1 cellular context compared by ENCODE assay signal in genomic region chr9:128656416-128657343, GRCh38.
TF ChIP-seq lines count a peak whose summit lies in the region.

DYNC2I2 (minus strand) TSS chr9:128656847; CDS start chr9:128656726, 121 bp downstream.

TF ChIP-seq in K562, 482 proteins besides CTCF, POLR2A, EP300 and RAD21 (continued from another document and continues in another):
- peak; percentile 97 to 99 for TF ChIP-seq TEAD1 (CRISPR knock-in tag; IDR thresholded peaks at IDR 0.05)
- TF ChIP-seq ZNF165 (CRISPR knock-in tag; IDR thresholded peaks at IDR 0.05; ENCODE audit: borderline replicate concordance), result peak; percentile 84; the same call in 1 of the 2 replicates
- TF ChIP-seq MECOM (CRISPR knock-in tag; IDR thresholded peaks at IDR 0.05), result no peak
- TF ChIP-seq STAG1 (CRISPR knock-in tag; IDR thresholded peaks at IDR 0.05; ENCODE audit: borderline replicate concordance), result no peak
- TF ChIP-seq SMARCB1 (IDR thresholded peaks at IDR 0.05; ENCODE audit: insufficient read length, low read depth), result no peak
- TF ChIP-seq NR2C2 (CRISPR knock-in tag; IDR thresholded peaks at IDR 0.05), result peak; percentile 98
- peak; percentile 100 for TF ChIP-seq NR2C2 (tag; IDR thresholded peaks at IDR 0.05)
- TF ChIP-seq MEF2A (IDR thresholded peaks at IDR 0.05; ENCODE audit: control insufficient read depth, low read depth, low read length), result 0 out of 2 replicates have a peak, but pooled peaks have one; percentile 1
- no peak; the same call in 1 of the 2 replicates for TF ChIP-seq CBFA2T3 (IDR thresholded peaks at IDR 0.05)
- TF ChIP-seq SMARCA4 (IDR thresholded peaks at IDR 0.05), result no peak; the same call in 1 of the 2 replicates
- TF ChIP-seq PKNOX1 (IDR thresholded peaks at IDR 0.05), result peak; percentile 52
- TF ChIP-seq CBX3 (IDR thresholded peaks at IDR 0.05; ENCODE audit: borderline replicate concordance in 1 of 2, low read length in 2 of 2), result peak in 1 of 2 experiments; percentile 84; a peak in 2 of 3 replicates
- TF ChIP-seq ZEB2 (IDR thresholded peaks at IDR 0.05), result peak; percentile 27; the same call in 1 of the 2 replicates
- no peak for TF ChIP-seq IRF2 (CRISPR knock-in tag; IDR thresholded peaks at IDR 0.05)
- peak; percentile 76 for TF ChIP-seq HMGN3 (IDR thresholded peaks at IDR 0.05; ENCODE audit: borderline replicate concordance, extremely low read depth, insufficient read length, low read depth, low read length)
- TF ChIP-seq ZNF785 (CRISPR knock-in tag; IDR thresholded peaks at IDR 0.05), result no peak
- peak; percentile 81 for TF ChIP-seq TAF1 (IDR thresholded peaks at IDR 0.05; ENCODE audit: control insufficient read depth, extremely low read depth, insufficient read depth, low read length, severe bottlenecking)
- TF ChIP-seq POLR2G (IDR thresholded peaks at IDR 0.05; ENCODE audit: low read depth, low read length), result peak; percentile 99
- TF ChIP-seq THRB (CRISPR knock-in tag; conservative IDR thresholded peaks at IDR 0.05), result peak; percentile 97
- peak; percentile 98 for TF ChIP-seq CTBP1 (IDR thresholded peaks at IDR 0.05; ENCODE audit: borderline replicate concordance)
- TF ChIP-seq ZBTB1 (CRISPR knock-in tag; IDR thresholded peaks at IDR 0.05; ENCODE audit: borderline replicate concordance, low read depth), result peak; percentile 95
- TF ChIP-seq HNRNPLL (IDR thresholded peaks at IDR 0.05; ENCODE audit: low read depth, low read length, poor library complexity, severe bottlenecking), result peak; percentile 93
- TF ChIP-seq ZBED1 (IDR thresholded peaks at IDR 0.05), result peak; percentile 78
- TF ChIP-seq NCOA4 (IDR thresholded peaks at IDR 0.05; ENCODE audit: partially characterized antibody), result no peak
- TF ChIP-seq E2F6 (IDR thresholded peaks at IDR 0.05; ENCODE audit: borderline replicate concordance in 1 of 2, extremely low read depth in 1 of 2, insufficient read depth in 1 of 2, insufficient read length in 1 of 2, low read depth in 1 of 2, low read length in 1 of 2, poor library complexity in 1 of 2, severe bottlenecking in 1 of 2), result peak; percentile 94 to 95
- peak in 1 of 2 experiments; percentile 39; a peak in 2 of 4 replicates for TF ChIP-seq ARNT (IDR thresholded peaks at IDR 0.05)
- peak; percentile 99 for TF ChIP-seq KLF13 (tag; IDR thresholded peaks at IDR 0.05; ENCODE audit: borderline replicate concordance, low read depth)
- peak; percentile 84 to 88 for TF ChIP-seq NRF1 (conservative IDR thresholded peaks at IDR 0.05 in 1 of 2, IDR thresholded peaks at IDR 0.05 in 1 of 2)
- no peak; the same call in 1 of the 2 replicates for TF ChIP-seq ZSCAN29 (IDR thresholded peaks at IDR 0.05)
- TF ChIP-seq ZC3H8 (IDR thresholded peaks at IDR 0.05), result peak; percentile 85; the same call in 1 of the 2 replicates
- TF ChIP-seq ZNF12 (CRISPR knock-in tag; IDR thresholded peaks at IDR 0.05), result no peak
- peak; percentile 99 for TF ChIP-seq ZNF197 (CRISPR knock-in tag; IDR thresholded peaks at IDR 0.05; ENCODE audit: low read depth)
- TF ChIP-seq KLF6 (CRISPR knock-in tag; IDR thresholded peaks at IDR 0.05; ENCODE audit: borderline replicate concordance), result peak; percentile 94
- peak; percentile 93 for TF ChIP-seq ZNF589 (CRISPR knock-in tag; IDR thresholded peaks at IDR 0.05; ENCODE audit: low read depth)
- no peak for TF ChIP-seq CBFA2T2 (conservative IDR thresholded peaks at IDR 0.05)
- peak; percentile 40; the same call in 1 of the 2 replicates for TF ChIP-seq TCFL5 (CRISPR knock-in tag; conservative IDR thresholded peaks at IDR 0.05)
- TF ChIP-seq BRF1 (IDR thresholded peaks at IDR 0.05; ENCODE audit: borderline replicate concordance, extremely low read depth, insufficient read length), result no peak
- TF ChIP-seq GABPA (tag; conservative IDR thresholded peaks at IDR 0.05; ENCODE audit: low read depth), result peak; percentile 89
- 0 out of 2 replicates have a peak, but pooled peaks have one; percentile 34 for TF ChIP-seq ZNF436 (CRISPR knock-in tag; IDR thresholded peaks at IDR 0.05)
- peak; percentile 97 for TF ChIP-seq MTA1 (IDR thresholded peaks at IDR 0.05; ENCODE audit: borderline replicate concordance)
- peak; percentile 91 for TF ChIP-seq SMAD4 (CRISPR knock-in tag; conservative IDR thresholded peaks at IDR 0.05)
- peak; percentile 84 for TF ChIP-seq CREB3L1 (IDR thresholded peaks at IDR 0.05; ENCODE audit: borderline replicate concordance, low read depth)
- no peak for TF ChIP-seq COPS2 (conservative IDR thresholded peaks at IDR 0.05)
- TF ChIP-seq KLF16 (IDR thresholded peaks at IDR 0.05), result no peak
- peak; percentile 69; the same call in 1 of the 2 replicates for TF ChIP-seq MIER1 (IDR thresholded peaks at IDR 0.05; ENCODE audit: low read depth)
- TF ChIP-seq GTF2F1 (IDR thresholded peaks at IDR 0.05; ENCODE audit: low read depth, low read length), result peak; percentile 47; the same call in 1 of the 2 replicates
- TF ChIP-seq SRSF9 (IDR thresholded peaks at IDR 0.05; ENCODE audit: borderline replicate concordance, low read depth, low read length), result no peak
- TF ChIP-seq RUNX1 (IDR thresholded peaks at IDR 0.05; ENCODE audit: low read depth), result peak; percentile 79; the same call in 1 of the 2 replicates
- no peak for TF ChIP-seq XRCC3 (IDR thresholded peaks at IDR 0.05)
- TF ChIP-seq CHD1 (IDR thresholded peaks at IDR 0.05; ENCODE audit: low read length), result peak; percentile 84
- TF ChIP-seq ZNF354B (CRISPR knock-in tag; IDR thresholded peaks at IDR 0.05), result peak; percentile 66; the same call in 1 of the 2 replicates
- TF ChIP-seq JUN (IDR thresholded peaks at IDR 0.05; ENCODE audit: borderline replicate concordance, low read depth, low read length), result peak; percentile 44; the same call in 1 of the 2 replicates
- no peak for TF ChIP-seq JUN (CRISPR knock-in tag; IDR thresholded peaks at IDR 0.05; ENCODE audit: borderline replicate concordance)
- no peak; the same call in 1 of the 2 replicates for TF ChIP-seq CHCHD3 (CRISPR knock-in tag; IDR thresholded peaks at IDR 0.05)
- TF ChIP-seq KLF1 (tag; IDR thresholded peaks at IDR 0.05), result peak; percentile 99
- no peak for TF ChIP-seq NFYB (IDR thresholded peaks at IDR 0.05; ENCODE audit: extremely low read depth, insufficient read length)
- no peak; the same call in 1 of the 2 replicates for TF ChIP-seq ZNF668 (CRISPR knock-in tag; IDR thresholded peaks at IDR 0.05)
- 0 out of 2 replicates have a peak, but pooled peaks have one; percentile 82 for TF ChIP-seq CUX1 (CRISPR knock-in tag; IDR thresholded peaks at IDR 0.05)
- peak; percentile 91 for TF ChIP-seq SMAD3 (CRISPR knock-in tag; conservative IDR thresholded peaks at IDR 0.05)
- TF ChIP-seq ZBTB33 (CRISPR knock-in tag; IDR thresholded peaks at IDR 0.05), result peak; percentile 86
- no peak; the same call in 1 of the 2 replicates for TF ChIP-seq MYNN (IDR thresholded peaks at IDR 0.05)
- no peak for TF ChIP-seq MYNN (CRISPR knock-in tag; IDR thresholded peaks at IDR 0.05)
- no peak for TF ChIP-seq NR1H2 (CRISPR knock-in tag; IDR thresholded peaks at IDR 0.05)
- TF ChIP-seq BCL6 (CRISPR knock-in tag; IDR thresholded peaks at IDR 0.05), result 0 out of 2 replicates have a peak, but pooled peaks have one; percentile 70
- TF ChIP-seq MED1 (CRISPR knock-in tag; IDR thresholded peaks at IDR 0.05; ENCODE audit: borderline replicate concordance), result no peak
- TF ChIP-seq NCOR1 (IDR thresholded peaks at IDR 0.05), result no peak
- TF ChIP-seq SIN3A (IDR thresholded peaks at IDR 0.05; ENCODE audit: borderline replicate concordance in 2 of 2, control insufficient read depth in 1 of 2, low read depth in 2 of 2, low read length in 2 of 2), result peak; percentile 86 to 89; a peak in 3 of 4 replicates
